Comparison of ENCODE assay signal across 7 cellular contexts in the genomic region with DNA sequence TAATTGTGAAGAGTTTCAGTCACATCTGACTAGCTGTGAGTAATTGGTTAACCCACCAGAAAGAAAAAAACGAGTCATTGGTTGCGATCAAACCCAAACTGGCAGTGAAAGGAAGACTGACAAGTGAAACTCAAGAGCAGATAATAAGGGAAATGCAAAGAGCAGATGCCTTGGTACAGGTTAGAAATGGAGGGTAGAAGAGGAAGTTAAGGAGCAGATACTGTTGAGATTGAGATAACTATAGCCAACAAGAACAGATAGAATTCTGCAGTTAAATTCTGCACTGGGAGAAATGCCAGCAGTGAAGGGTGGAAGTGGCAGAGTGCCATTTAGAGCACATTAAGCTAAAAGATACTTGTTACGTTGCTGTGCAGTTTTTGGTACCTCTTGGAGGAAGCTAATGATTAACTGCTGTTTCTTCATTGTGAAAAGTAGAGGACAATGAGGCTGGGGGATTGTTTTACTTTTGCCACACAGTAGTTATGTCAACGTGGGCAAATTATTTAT.
DNase-seq lines count a peak whose midpoint lies in the region; ATAC-seq, FAIRE-seq and TF ChIP-seq lines count a peak whose summit lies in the region.

No MANE protein-coding gene starts in this region.

- no peak overlapping the region for H3K9ac ChIP-seq in SK-N-MC (ENCODE audit: insufficient read length)

- peak; percentile 85 for ATAC-seq in GM21367 (IDR thresholded peaks at IDR 0.05; ENCODE audit: unreplicated experiment)
- ATAC-seq in HG03469 (IDR thresholded peaks at IDR 0.05; ENCODE audit: unreplicated experiment) = peak; percentile 84

- H3K9me3 ChIP-seq in SK-N-MC (ENCODE audit: low read depth, low read length) = no peaks in the 10 kb centered on the region

- H3K4me3 ChIP-seq in SK-N-MC = no peak overlapping the region

- peak overlapping the region; percentile 71 for H3K27ac ChIP-seq in SK-N-MC

- TF ChIP-seq POLR2A in GM12891 (IDR thresholded peaks at IDR 0.05; ENCODE audit: low read depth, low read length) = no peak

- H3K36me3 ChIP-seq in SK-N-MC (ENCODE audit: insufficient read depth, low read length) = peaks cover 21% of the 10 kb centered on the region

- FAIRE-seq in GM12891 (lab: Jason Lieb, UNC) = peak; percentile 94

- DNase-seq in GM12891 (ENCODE audit: insufficient read length, low spot score) (peak; percentile 29), SK-N-MC (ENCODE audit: low read depth, low spot score) (peak; percentile 22), glomerular visceral epithelial cell (ENCODE audit: extremely low spot score) (peak; percentile 56), NCI-H526 (lab: John Stamatoyannopoulos, UW) (no peak)
- DNase-seq in stimulated activated CD4-positive, alpha-beta T cell treated with anti-CD3 and anti-CD28 coated beads, Interleukin-15, amount 100 ng/mL, for 24 hours = no peak

TF ChIP-seq in GM12891, 5 proteins besides CTCF, POLR2A, EP300 and RAD21:
- peak; percentile 34; the same call in 1 of the 2 replicates for TF ChIP-seq SPI1 (IDR thresholded peaks at IDR 0.05; ENCODE audit: low read depth, low read length)
- TF ChIP-seq PAX5 (IDR thresholded peaks at IDR 0.05; ENCODE audit: insufficient read depth, low read length, severe bottlenecking) = no peak
- TF ChIP-seq POU2F2 (IDR thresholded peaks at IDR 0.05; ENCODE audit: low read depth, low read length) = no peak
- TF ChIP-seq POLR2AphosphoS5 (IDR thresholded peaks at IDR 0.05; ENCODE audit: low read depth, low read length) = no peak

Comparison
In these comparisons a context has a peak if more than half of its experiments do, and no peak if none do; other contexts are left out.
1. DNase-seq: peak in GM12891 (single experiment), SK-N-MC (single experiment) and glomerular visceral epithelial cell (single experiment); none in NCI-H526 (0 of 2) and stimulated activated CD4-positive, alpha-beta T cell treated with anti-CD3 and anti-CD28 coated beads, Interleukin-15, amount 100 ng/mL, for 24 hours (single experiment).